In genomic region chr1:205812878-205813754, GRCh38 we compare ENCODE assay signal across 1 cellular context.
TF ChIP-seq lines count a peak whose summit lies in the region.

Gene SLC41A1 (minus strand): TSS chr1:205813198. CDS start chr1:205810441, 2,757 bp downstream.

TF ChIP-seq in HepG2, 621 proteins besides CTCF, POLR2A, EP300 and RAD21 (continued from another document and continues in another):
- TF ChIP-seq ZNF407 (CRISPR knock-in tag; IDR thresholded peaks at IDR 0.05; ENCODE audit: not compliant biosample characterization) (no peak), TERF1 (CRISPR knock-in tag; IDR thresholded peaks at IDR 0.05) (no peak), PTBP1 (IDR thresholded peaks at IDR 0.05; ENCODE audit: low read depth, low read length, poor library complexity, severe bottlenecking) (no peak), ZNF263 (CRISPR knock-in tag; IDR thresholded peaks at IDR 0.05) (0 out of 2 replicates have a peak, but pooled peaks have one; percentile 33), RARG (CRISPR knock-in tag; IDR thresholded peaks at IDR 0.05; ENCODE audit: low read depth) (no peak), LCORL (IDR thresholded peaks at IDR 0.05) (no peak), LCORL (CRISPR knock-in tag; IDR thresholded peaks at IDR 0.05) (peak; percentile 25; the same call in 1 of the 2 replicates), KMT2B (CRISPR knock-in tag; IDR thresholded peaks at IDR 0.05) (no peak), THAP9 (CRISPR knock-in tag; IDR thresholded peaks at IDR 0.05; ENCODE audit: borderline replicate concordance) (no peak), ZSCAN9 (CRISPR knock-in tag; IDR thresholded peaks at IDR 0.05; ENCODE audit: borderline replicate concordance) (no peak), NFATC3 (CRISPR knock-in tag; IDR thresholded peaks at IDR 0.05) (peak; percentile 62; the same call in 1 of the 2 replicates), NCOA1 (CRISPR knock-in tag; IDR thresholded peaks at IDR 0.05) (no peak), SSRP1 (CRISPR knock-in tag; IDR thresholded peaks at IDR 0.05) (no peak), ZNF557 (CRISPR knock-in tag; IDR thresholded peaks at IDR 0.05) (no peak), ZNF350 (CRISPR knock-in tag; IDR thresholded peaks at IDR 0.05; ENCODE audit: borderline replicate concordance, low read depth) (0 out of 2 replicates have a peak, but pooled peaks have one; percentile 7), ZNF7 (CRISPR knock-in tag; IDR thresholded peaks at IDR 0.05) (no peak), ETV5 (CRISPR knock-in tag; IDR thresholded peaks at IDR 0.05; ENCODE audit: borderline replicate concordance) (no peak), SRSF9 (IDR thresholded peaks at IDR 0.05; ENCODE audit: borderline replicate concordance, insufficient read depth, low read depth, low read length, poor library complexity, severe bottlenecking) (no peak), ZBTB46 (CRISPR knock-in tag; IDR thresholded peaks at IDR 0.05; ENCODE audit: borderline replicate concordance) (no peak), ZNF230 (CRISPR knock-in tag; IDR thresholded peaks at IDR 0.05) (0 out of 2 replicates have a peak, but pooled peaks have one; percentile 58), ZBTB2 (CRISPR knock-in tag; IDR thresholded peaks at IDR 0.05; ENCODE audit: low read depth) (0 out of 2 replicates have a peak, but pooled peaks have one; percentile 29), FUBP1 (CRISPR knock-in tag; IDR thresholded peaks at IDR 0.05; ENCODE audit: borderline replicate concordance) (no peak), ZNF687 (CRISPR knock-in tag; IDR thresholded peaks at IDR 0.05) (peak; percentile 77), ZNF672 (CRISPR knock-in tag; IDR thresholded peaks at IDR 0.05) (no peak), GABPB1 (CRISPR knock-in tag; IDR thresholded peaks at IDR 0.05) (peak; percentile 64; the same call in 1 of the 2 replicates), MEIS1 (CRISPR knock-in tag; IDR thresholded peaks at IDR 0.05; ENCODE audit: borderline replicate concordance) (peak; percentile 57; the same call in 1 of the 2 replicates), ELF3 (CRISPR knock-in tag; IDR thresholded peaks at IDR 0.05) (no peak), ZNF260 (CRISPR knock-in tag; IDR thresholded peaks at IDR 0.05; ENCODE audit: borderline replicate concordance, low read depth) (no peak), TOPORS (CRISPR knock-in tag; IDR thresholded peaks at IDR 0.05) (peak; percentile 53; the same call in 1 of the 2 replicates), NFYC (CRISPR knock-in tag; IDR thresholded peaks at IDR 0.05) (peak; percentile 83), BRD4 (CRISPR knock-in tag; IDR thresholded peaks at IDR 0.05) (no peak), ZNF205 (CRISPR knock-in tag; IDR thresholded peaks at IDR 0.05) (no peak), ZC3H13 (CRISPR knock-in tag; IDR thresholded peaks at IDR 0.05) (0 out of 2 replicates have a peak, but pooled peaks have one; percentile 39), ZNF724P (CRISPR knock-in tag; IDR thresholded peaks at IDR 0.05; ENCODE audit: borderline replicate concordance) (no peak), KLF12 (CRISPR knock-in tag; IDR thresholded peaks at IDR 0.05; ENCODE audit: borderline replicate concordance) (no peak)
